In genomic region chrX:7198499-7198898, GRCh38 we compare ENCODE assay signal across 17 cellular contexts.
"Had no signal": no experiment of that assay in that cellular context is flagged by ENCODE, and none has a peak within 500 bp of the region (broad histone marks: within the 10 kb centered on the region; RNA-seq: fewer than 3 reads in every experiment).

No MANE protein-coding gene starts in this region.

- ATAC-seq: activated CD4-positive, CD25-positive, alpha-beta regulatory T cell treated with anti-CD3 and anti-CD28 coated beads, Interleukin-2, amount 50 U/mL, for 24 hours; activated T-cell treated with anti-CD3 and anti-CD28 coated beads, Interleukin-2, amount 50 U/mL, for 4 hours; PC-3 had no signal

- H3K27ac ChIP-seq: breast epithelium had no signal

- H3K9me3 ChIP-seq: breast epithelium had no signal

- H3K36me3 ChIP-seq: breast epithelium had no signal

- H3K27me3 ChIP-seq: breast epithelium had no signal

- H3K4me3 ChIP-seq: breast epithelium had no signal

- H3K4me1 ChIP-seq: breast epithelium had no signal

- DNase-seq: activated CD4-positive, alpha-beta T cell treated with anti-CD3 and anti-CD28 coated beads for 4 hours; activated CD8-positive, alpha-beta memory T cell treated with anti-CD3 and anti-CD28 coated beads for 24 hours; activated gamma-delta T cell; activated naive CD4-positive, alpha-beta T cell treated with anti-CD3 and anti-CD28 coated beads for 36 hours; activated T-cell treated with anti-CD3 and anti-CD28 coated beads, Interleukin-2, amount 50 U/mL, for 4 hours; central memory CD4-positive, alpha-beta T cell; MM.1S; NCI-H1105 treated with DMSO at 0.1 percent for 48 hours; NCI-H1436 treated with DMSO at 0.1 percent for 48 hours; NCI-H187; NCI-H2081; NCI-H510A treated with DMSO at 0.1 percent for 48 hours; NCI-H69; PC-3; SHP77 treated with DMSO at 0.1 percent for 48 hours had no signal
